In the genomic region with DNA sequence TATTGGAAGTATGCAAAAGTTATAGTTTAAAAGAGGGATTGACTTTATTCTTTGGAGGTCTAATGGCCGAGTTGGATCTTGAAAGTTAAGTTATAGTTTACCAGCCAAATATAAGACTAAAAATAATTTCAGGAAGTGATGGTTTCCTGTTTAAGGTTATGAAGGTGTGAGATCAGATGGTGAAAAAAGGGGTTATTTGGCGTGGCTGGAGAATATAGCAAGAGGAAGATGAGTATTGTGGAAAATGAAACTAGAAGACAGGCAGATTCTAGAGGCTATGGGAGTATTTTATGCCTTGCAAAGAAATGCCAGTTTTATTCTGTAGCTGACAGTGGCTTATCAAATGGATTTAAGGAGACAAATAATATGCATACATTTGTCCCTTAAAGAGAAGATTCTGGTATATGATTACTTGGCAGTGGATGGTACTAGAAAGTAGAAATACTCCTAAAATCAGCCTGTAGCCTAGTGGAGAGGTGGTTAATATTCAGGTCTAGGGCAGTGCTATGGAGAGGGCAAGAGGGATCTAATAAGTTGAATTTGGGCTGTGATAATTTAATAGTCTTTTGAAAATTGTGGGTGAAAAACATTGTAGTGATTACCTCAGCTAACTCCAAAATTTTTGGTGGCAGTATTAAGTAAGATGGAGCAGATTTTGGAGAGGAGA, we compare ENCODE assay signal across 14 cellular contexts.
DNase-seq lines count a peak whose midpoint lies in the region; ATAC-seq and TF ChIP-seq lines count a peak whose summit lies in the region.
"Had no signal": no experiment of that assay in that cellular context is flagged by ENCODE, and none has a peak within 500 bp of the region (broad histone marks: within the 10 kb centered on the region; RNA-seq: fewer than 3 reads in every experiment).

No MANE protein-coding gene starts in this region.

- H3K79me2 ChIP-seq in MM.1S (ENCODE audit: low read length), result no peaks in the 10 kb centered on the region

- H3F3A ChIP-seq in MM.1S (ENCODE audit: insufficient read depth, low read length), result 0 out of 2 replicates have a peak, but pooled peaks cover 6% of the 10 kb centered on the region

- no peaks in the 10 kb centered on the region for H3K9me3 ChIP-seq in MM.1S (replicated peaks; ENCODE audit: insufficient read depth, low read length)
- H3K9me3 ChIP-seq: neutrophil had no signal

- peak overlapping the region; percentile 31; the same call in 1 of the 2 replicates for H3K9ac ChIP-seq in MM.1S (ENCODE audit: low read length)

- H3K36me3 ChIP-seq in MM.1S (replicated peaks; ENCODE audit: insufficient read depth, low read length), result no peaks in the 10 kb centered on the region
- H3K36me3 ChIP-seq: neutrophil had no signal

- H3K4me1 ChIP-seq in MM.1S (ENCODE audit: low read length), result peaks cover 26% of the 10 kb centered on the region

- H3K27ac ChIP-seq in MM.1S (ENCODE audit: low read length), result peak overlapping the region; percentile 72
- H3K27ac ChIP-seq: neutrophil had no signal

- no peaks in the 10 kb centered on the region for H3K9me2 ChIP-seq in MM.1S (replicated peaks; ENCODE audit: insufficient read depth, low read length)

- H3K4me3 ChIP-seq in MM.1S (ENCODE audit: low read length), result peak overlapping the region; percentile 31

- peak; percentile 5; the same call in 1 of the 2 replicates for TF ChIP-seq CTCF in MM.1S (IDR thresholded peaks at IDR 0.05; ENCODE audit: low read length)

- ATAC-seq in GM18861 (IDR thresholded peaks at IDR 0.05; ENCODE audit: unreplicated experiment), result peak; percentile 71
- ATAC-seq in GM21447 (IDR thresholded peaks at IDR 0.05; ENCODE audit: unreplicated experiment), result peak; percentile 85
- peak; percentile 66 for ATAC-seq in HG03095 (IDR thresholded peaks at IDR 0.05; ENCODE audit: unreplicated experiment)
- no peak for ATAC-seq in Right ventricle myocardium superior (ENCODE audit: poor library complexity)
- ATAC-seq in HG02870 (IDR thresholded peaks at IDR 0.05; ENCODE audit: unreplicated experiment), result no peak
- ATAC-seq: CD8-positive, alpha-beta T cell; left lobe of liver had no signal

- H4K20me1 ChIP-seq in MM.1S (ENCODE audit: insufficient read depth, low read length), result no peaks in the 10 kb centered on the region

- DNase-seq in MM.1S (peak; percentile 78), NCI-H526 (lab: John Stamatoyannopoulos, UW) (no peak), Right ventricle myocardium superior (no peak)
- no peak for DNase-seq in activated CD4-positive, alpha-beta T cell treated with anti-CD3 and anti-CD28 coated beads, Interleukin-2, amount 50 U/mL, for 1 hour
- DNase-seq: CD8-positive, alpha-beta T cell; NCI-H1105; NCI-H69; stimulated activated CD4-positive, alpha-beta T cell treated with anti-CD3 and anti-CD28 coated beads, Interleukin-15, amount 100 ng/mL, for 24 hours had no signal

- H3K27me3 ChIP-seq in MM.1S (replicated peaks; ENCODE audit: insufficient read depth, low read length), result no peaks in the 10 kb centered on the region
- H3K27me3 ChIP-seq: neutrophil had no signal

- H2AFZ ChIP-seq in MM.1S (ENCODE audit: low read length), result peak overlapping the region; percentile 35; the same call in 1 of the 2 replicates

- intact Hi-C loops in Right ventricle myocardium superior (cut with DNase I), result no loop called here

- peak overlapping the region; percentile 80 for H3K4me2 ChIP-seq in MM.1S (ENCODE audit: low read depth, low read length)

Comparison
In these comparisons a context has a peak if more than half of its experiments do, and no peak if none do; other contexts are left out.
1. ATAC-seq: peak in GM18861 (single experiment), GM21447 (single experiment) and HG03095 (single experiment); none in Right ventricle myocardium superior (single experiment) and HG02870 (single experiment).